Comparison of ENCODE assay signal across 10 cellular contexts in the genomic region with DNA sequence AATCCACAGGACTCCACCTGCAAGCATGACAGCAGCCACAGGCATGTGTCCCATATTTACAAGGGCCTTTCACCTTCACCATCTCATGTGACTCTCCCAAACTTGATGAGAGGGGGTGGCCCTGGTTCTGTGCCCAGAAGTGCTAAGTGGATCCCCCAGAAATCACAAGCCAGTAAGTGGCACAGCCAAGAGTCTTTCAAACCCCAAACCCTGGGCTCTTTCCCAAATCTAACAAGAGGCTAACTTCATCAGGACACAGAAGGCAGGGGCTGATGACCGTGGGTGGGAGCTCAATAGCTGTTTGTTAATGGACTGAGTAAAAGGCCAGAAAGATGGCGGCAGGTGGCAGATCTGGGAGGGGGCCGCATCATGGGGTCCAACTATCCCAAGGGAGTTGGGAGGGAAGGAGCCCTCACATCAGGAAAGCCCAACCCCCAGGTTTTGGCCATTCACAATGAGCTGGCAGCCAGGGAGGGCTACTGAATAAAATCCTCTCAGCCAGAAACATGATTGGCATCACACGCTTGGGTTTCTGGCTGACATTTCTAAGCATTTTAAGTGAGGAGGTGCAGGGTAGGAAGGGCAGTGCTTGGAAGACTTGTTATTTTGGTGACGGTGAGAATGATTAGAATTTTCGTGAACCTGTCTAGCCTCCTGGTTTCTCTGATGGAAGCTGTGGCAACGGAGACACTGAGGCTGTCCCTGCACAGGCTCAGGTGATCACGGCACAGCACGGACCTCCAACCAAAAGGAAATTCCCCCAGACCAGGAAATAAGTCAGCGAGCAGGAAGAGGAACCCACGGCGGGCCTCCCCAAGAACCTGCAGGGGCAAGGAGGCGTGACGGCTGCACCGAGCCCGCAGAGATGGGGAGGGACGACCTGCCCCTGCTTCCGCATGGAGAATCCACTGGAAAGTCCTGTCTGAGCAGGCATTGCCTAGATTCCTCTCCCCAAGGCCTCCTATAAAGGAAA.
DNase-seq lines count a peak whose midpoint lies in the region; ATAC-seq and TF ChIP-seq lines count a peak whose summit lies in the region.
"Had no signal": no experiment of that assay in that cellular context is flagged by ENCODE, and none has a peak within 500 bp of the region (broad histone marks: within the 10 kb centered on the region; RNA-seq: fewer than 3 reads in every experiment).

No MANE protein-coding gene starts in this region.

- H3K23ac ChIP-seq in trophoblast cell (ENCODE audit: low read length): no peak overlapping the region

- no peak for TF ChIP-seq EP300 in suprapubic skin (IDR thresholded peaks at IDR 0.05)

- H2AK5ac ChIP-seq in trophoblast cell (ENCODE audit: low read length): no peak overlapping the region

- no peak overlapping the region for H3K4me2 ChIP-seq in trophoblast cell (ENCODE audit: low read length)

- H2AFZ ChIP-seq in trophoblast cell (ENCODE audit: insufficient read depth, low read length, poor library complexity): no peak overlapping the region

- no peak overlapping the region for H3K14ac ChIP-seq in trophoblast cell (ENCODE audit: low read length)

- no peak for TF ChIP-seq POLR2A in suprapubic skin (IDR thresholded peaks at IDR 0.05)

- H3K79me1 ChIP-seq in trophoblast cell (ENCODE audit: low read length): peaks cover 2% of the 10 kb centered on the region

- peak overlapping the region; percentile 8 for H3K4me3 ChIP-seq in trophoblast cell (ENCODE audit: low read depth, low read length)
- H3K4me3 ChIP-seq in H7 (ENCODE audit: insufficient read depth, low read depth, low read length): no peak overlapping the region
- H3K4me3 ChIP-seq in suprapubic skin: no peak overlapping the region
- H3K4me3 ChIP-seq: cardiac muscle cell, stomach had no signal

- no peak overlapping the region for H3K4ac ChIP-seq in trophoblast cell (ENCODE audit: low read depth, low read length)

- no peak overlapping the region for H4K8ac ChIP-seq in trophoblast cell (ENCODE audit: low read depth, low read length)

- no peak overlapping the region for H3K9ac ChIP-seq in trophoblast cell (ENCODE audit: low read length)

- no peaks in the 10 kb centered on the region for H3K36me3 ChIP-seq in trophoblast cell (ENCODE audit: control insufficient read depth in 1 of 2, insufficient read depth in 2 of 2, low read length in 2 of 2)
- no peaks in the 10 kb centered on the region for H3K36me3 ChIP-seq in H7 (replicated peaks; ENCODE audit: control insufficient read depth, insufficient read depth, low read length)
- peaks cover 5% of the 10 kb centered on the region for H3K36me3 ChIP-seq in suprapubic skin
- H3K36me3 ChIP-seq: cardiac muscle cell had no signal

- no peak overlapping the region for H3K18ac ChIP-seq in trophoblast cell (ENCODE audit: low read length)

- ATAC-seq in GM19043 (IDR thresholded peaks at IDR 0.05; ENCODE audit: low read depth, unreplicated experiment) (peak; percentile 25), HG02885 (IDR thresholded peaks at IDR 0.05; ENCODE audit: poor library complexity, unreplicated experiment) (peak; percentile 33), HG02970 (IDR thresholded peaks at IDR 0.05; ENCODE audit: low FRiP score, unreplicated experiment) (no peak), GM18520 (IDR thresholded peaks at IDR 0.05; ENCODE audit: unreplicated experiment) (no peak)

- H3K27me3 ChIP-seq in trophoblast cell (ENCODE audit: insufficient read depth, low read length) (no peaks in the 10 kb centered on the region), H7 (ENCODE audit: control insufficient read depth, insufficient read depth, low read length) (no peaks in the 10 kb centered on the region), suprapubic skin (no peaks in the 10 kb centered on the region)
- H3K27me3 ChIP-seq: cardiac muscle cell, stomach had no signal

- no peak overlapping the region for H4K91ac ChIP-seq in trophoblast cell (ENCODE audit: low read depth, low read length)

- H2BK120ac ChIP-seq in trophoblast cell (ENCODE audit: insufficient read depth, low read length, poor library complexity): no peak overlapping the region

- no peak overlapping the region for H2BK5ac ChIP-seq in trophoblast cell (ENCODE audit: low read depth, low read length, poor library complexity)

- TF ChIP-seq CTCF in suprapubic skin (IDR thresholded peaks at IDR 0.05): no peak

- no peak overlapping the region for H2BK12ac ChIP-seq in trophoblast cell (ENCODE audit: low read length)

- H3K4me1 ChIP-seq in trophoblast cell (ENCODE audit: control insufficient read depth in 1 of 2, insufficient read depth in 2 of 2, low read length in 2 of 2) (peaks cover 7 to 11% of the 10 kb centered on the region in 2 experiments), suprapubic skin (peaks cover 46% of the 10 kb centered on the region)

- H3K79me2 ChIP-seq in trophoblast cell (ENCODE audit: control insufficient read depth, insufficient read depth, low read length, poor library complexity): no peaks in the 10 kb centered on the region

- peaks cover 7% of the 10 kb centered on the region for H3K9me3 ChIP-seq in trophoblast cell (ENCODE audit: insufficient read depth, low read depth, low read length)
- no peaks in the 10 kb centered on the region for H3K9me3 ChIP-seq in suprapubic skin
- H3K9me3 ChIP-seq: stomach had no signal

- H3K27ac ChIP-seq in trophoblast cell (ENCODE audit: low read depth, low read length) (no peak overlapping the region), suprapubic skin (no peak overlapping the region)
- H3K27ac ChIP-seq: cardiac muscle cell had no signal

- DNase-seq in astrocyte of the hippocampus (ENCODE audit: low read depth, low spot score) (peak; percentile 27), trophoblast cell (no peak), H7 (no peak), suprapubic skin (ENCODE audit: low spot score in 2 of 2) (no peak)
- DNase-seq: stomach had no signal

- no peak overlapping the region for H4K12ac ChIP-seq in trophoblast cell (ENCODE audit: low read depth, low read length)

- no CpG with 5 or more reads among the region's 18 CpGs for WGBS in trophoblast cell (ENCODE audit: extremely low coverage, insufficient coverage, insufficient read length)
- 55% methylated on average over 18 of the region's 18 CpGs for WGBS in suprapubic skin

Comparison
In these comparisons a context has a peak if more than half of its experiments do, and no peak if none do; other contexts are left out.
1. ATAC-seq: peak in GM19043 (single experiment) and HG02885 (single experiment); none in HG02970 (single experiment) and GM18520 (single experiment).